In the genomic region with DNA sequence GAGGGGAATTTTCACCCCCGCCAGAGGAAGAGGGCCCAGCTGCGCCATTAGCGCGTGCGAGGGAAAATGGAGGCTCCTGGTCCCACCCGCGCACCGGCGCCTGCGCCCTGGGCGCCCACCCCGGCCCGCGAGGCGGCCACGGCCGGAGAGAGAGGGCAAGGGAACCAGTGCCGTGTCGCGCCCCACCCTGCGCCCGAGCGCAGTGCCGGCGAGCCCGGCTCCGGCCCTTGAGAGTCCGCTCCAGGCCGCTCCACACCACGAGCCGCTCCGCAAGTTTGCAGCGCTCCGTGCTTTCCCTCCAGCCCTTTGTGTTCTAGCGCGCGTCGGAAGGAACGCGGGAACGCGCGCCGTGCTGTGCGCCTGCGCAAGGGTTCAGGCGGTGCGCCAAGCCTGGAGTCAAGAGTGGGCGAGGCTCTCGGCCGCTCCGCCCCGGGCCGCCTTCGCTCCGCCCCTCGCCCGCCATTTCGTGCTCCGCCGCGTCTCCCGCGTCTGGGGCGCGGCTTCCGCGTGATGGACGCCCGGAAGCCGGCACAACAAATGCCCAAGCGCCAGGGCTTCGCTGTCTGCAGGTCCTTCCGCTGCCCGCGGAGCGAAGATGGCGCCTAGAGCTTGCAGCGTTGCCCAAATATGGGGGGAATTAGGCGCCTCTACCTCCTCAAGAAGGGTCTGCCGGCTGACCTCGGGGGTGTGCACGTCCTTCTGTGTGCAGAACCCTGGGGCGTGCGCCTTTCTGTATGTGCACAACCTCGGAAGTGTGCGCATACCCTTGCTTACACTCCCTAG, we compare ENCODE assay signal across 2 cellular contexts.
TF ChIP-seq lines count a peak whose summit lies in the region.

No MANE protein-coding gene starts in this region.

TF ChIP-seq in GM23338, 12 proteins besides CTCF, POLR2A, EP300 and RAD21 (continues in another document):
- TF ChIP-seq STAT1 (IDR thresholded peaks at IDR 0.05; ENCODE audit: unreplicated experiment) (no peak), ZNF114 (CRISPR knock-in tag; IDR thresholded peaks at IDR 0.05) (no peak), NANOG (IDR thresholded peaks at IDR 0.05; ENCODE audit: borderline replicate concordance) (no peak; the same call in 1 of the 2 replicates), EZH2phosphoT487 (IDR thresholded peaks at IDR 0.05; ENCODE audit: unreplicated experiment) (no peak), JUNB (IDR thresholded peaks at IDR 0.05; ENCODE audit: unreplicated experiment) (no peak), ZNF331 (CRISPR knock-in tag; IDR thresholded peaks at IDR 0.05; ENCODE audit: low read depth) (no peak), EZH2 (IDR thresholded peaks at IDR 0.05; ENCODE audit: low read depth, unreplicated experiment) (no peak), CREB1 (CRISPR knock-in tag; IDR thresholded peaks at IDR 0.05; ENCODE audit: low read depth) (peak; percentile 62; the same call in 1 of the 2 replicates), POLR2AphosphoS5 (IDR thresholded peaks at IDR 0.05; ENCODE audit: low read depth) (peak; percentile 43)
- TF ChIP-seq, protein P1, sequence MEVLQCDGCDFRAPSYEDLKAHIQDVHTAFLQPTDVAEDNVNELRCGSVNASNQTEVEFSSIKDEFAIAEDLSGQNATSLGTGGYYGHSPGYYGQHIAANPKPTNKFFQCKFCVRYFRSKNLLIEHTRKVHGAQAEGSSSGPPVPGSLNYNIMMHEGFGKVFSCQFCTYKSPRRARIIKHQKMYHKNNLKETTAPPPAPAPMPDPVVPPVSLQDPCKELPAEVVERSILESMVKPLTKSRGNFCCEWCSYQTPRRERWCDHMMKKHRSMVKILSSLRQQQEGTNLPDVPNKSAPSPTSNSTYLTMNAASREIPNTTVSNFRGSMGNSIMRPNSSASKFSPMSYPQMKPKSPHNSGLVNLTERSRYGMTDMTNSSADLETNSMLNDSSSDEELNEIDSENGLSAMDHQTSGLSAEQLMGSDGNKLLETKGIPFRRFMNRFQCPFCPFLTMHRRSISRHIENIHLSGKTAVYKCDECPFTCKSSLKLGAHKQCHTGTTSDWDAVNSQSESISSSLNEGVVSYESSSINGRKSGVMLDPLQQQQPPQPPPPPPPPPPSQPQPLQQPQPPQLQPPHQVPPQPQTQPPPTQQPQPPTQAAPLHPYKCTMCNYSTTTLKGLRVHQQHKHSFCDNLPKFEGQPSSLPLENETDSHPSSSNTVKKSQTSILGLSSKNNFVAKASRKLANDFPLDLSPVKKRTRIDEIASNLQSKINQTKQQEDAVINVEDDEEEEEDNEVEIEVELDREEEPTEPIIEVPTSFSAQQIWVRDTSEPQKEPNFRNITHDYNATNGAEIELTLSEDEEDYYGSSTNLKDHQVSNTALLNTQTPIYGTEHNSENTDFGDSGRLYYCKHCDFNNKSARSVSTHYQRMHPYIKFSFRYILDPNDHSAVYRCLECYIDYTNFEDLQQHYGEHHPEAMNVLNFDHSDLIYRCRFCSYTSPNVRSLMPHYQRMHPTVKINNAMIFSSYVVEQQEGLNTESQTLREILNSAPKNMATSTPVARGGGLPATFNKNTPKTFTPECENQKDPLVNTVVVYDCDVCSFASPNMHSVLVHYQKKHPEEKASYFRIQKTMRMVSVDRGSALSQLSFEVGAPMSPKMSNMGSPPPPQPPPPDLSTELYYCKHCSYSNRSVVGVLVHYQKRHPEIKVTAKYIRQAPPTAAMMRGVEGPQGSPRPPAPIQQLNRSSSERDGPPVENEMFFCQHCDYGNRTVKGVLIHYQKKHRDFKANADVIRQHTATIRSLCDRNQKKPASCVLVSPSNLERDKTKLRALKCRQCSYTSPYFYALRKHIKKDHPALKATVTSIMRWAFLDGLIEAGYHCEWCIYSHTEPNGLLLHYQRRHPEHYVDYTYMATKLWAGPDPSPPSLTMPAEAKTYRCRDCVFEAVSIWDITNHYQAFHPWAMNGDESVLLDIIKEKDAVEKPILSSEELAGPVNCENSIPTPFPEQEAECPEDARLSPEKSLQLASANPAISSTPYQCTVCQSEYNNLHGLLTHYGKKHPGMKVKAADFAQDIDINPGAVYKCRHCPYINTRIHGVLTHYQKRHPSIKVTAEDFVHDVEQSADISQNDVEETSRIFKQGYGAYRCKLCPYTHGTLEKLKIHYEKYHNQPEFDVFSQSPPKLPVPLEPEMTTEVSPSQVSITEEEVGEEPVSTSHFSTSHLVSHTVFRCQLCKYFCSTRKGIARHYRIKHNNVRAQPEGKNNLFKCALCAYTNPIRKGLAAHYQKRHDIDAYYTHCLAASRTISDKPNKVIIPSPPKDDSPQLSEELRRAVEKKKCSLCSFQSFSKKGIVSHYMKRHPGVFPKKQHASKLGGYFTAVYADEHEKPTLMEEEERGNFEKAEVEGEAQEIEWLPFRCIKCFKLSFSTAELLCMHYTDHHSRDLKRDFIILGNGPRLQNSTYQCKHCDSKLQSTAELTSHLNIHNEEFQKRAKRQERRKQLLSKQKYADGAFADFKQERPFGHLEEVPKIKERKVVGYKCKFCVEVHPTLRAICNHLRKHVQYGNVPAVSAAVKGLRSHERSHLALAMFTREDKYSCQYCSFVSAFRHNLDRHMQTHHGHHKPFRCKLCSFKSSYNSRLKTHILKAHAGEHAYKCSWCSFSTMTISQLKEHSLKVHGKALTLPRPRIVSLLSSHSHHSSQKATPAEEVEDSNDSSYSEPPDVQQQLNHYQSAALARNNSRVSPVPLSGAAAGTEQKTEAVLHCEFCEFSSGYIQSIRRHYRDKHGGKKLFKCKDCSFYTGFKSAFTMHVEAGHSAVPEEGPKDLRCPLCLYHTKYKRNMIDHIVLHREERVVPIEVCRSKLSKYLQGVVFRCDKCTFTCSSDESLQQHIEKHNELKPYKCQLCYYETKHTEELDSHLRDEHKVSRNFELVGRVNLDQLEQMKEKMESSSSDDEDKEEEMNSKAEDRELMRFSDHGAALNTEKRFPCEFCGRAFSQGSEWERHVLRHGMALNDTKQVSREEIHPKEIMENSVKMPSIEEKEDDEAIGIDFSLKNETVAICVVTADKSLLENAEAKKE (CRISPR knock-in tag; IDR thresholded peaks at IDR 0.05), result no peak
- TF ChIP-seq, protein P2, sequence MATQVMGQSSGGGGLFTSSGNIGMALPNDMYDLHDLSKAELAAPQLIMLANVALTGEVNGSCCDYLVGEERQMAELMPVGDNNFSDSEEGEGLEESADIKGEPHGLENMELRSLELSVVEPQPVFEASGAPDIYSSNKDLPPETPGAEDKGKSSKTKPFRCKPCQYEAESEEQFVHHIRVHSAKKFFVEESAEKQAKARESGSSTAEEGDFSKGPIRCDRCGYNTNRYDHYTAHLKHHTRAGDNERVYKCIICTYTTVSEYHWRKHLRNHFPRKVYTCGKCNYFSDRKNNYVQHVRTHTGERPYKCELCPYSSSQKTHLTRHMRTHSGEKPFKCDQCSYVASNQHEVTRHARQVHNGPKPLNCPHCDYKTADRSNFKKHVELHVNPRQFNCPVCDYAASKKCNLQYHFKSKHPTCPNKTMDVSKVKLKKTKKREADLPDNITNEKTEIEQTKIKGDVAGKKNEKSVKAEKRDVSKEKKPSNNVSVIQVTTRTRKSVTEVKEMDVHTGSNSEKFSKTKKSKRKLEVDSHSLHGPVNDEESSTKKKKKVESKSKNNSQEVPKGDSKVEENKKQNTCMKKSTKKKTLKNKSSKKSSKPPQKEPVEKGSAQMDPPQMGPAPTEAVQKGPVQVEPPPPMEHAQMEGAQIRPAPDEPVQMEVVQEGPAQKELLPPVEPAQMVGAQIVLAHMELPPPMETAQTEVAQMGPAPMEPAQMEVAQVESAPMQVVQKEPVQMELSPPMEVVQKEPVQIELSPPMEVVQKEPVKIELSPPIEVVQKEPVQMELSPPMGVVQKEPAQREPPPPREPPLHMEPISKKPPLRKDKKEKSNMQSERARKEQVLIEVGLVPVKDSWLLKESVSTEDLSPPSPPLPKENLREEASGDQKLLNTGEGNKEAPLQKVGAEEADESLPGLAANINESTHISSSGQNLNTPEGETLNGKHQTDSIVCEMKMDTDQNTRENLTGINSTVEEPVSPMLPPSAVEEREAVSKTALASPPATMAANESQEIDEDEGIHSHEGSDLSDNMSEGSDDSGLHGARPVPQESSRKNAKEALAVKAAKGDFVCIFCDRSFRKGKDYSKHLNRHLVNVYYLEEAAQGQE (IDR thresholded peaks at IDR 0.05; ENCODE audit: unreplicated experiment), result no peak

TF ChIP-seq in K562, 482 proteins besides CTCF, POLR2A, EP300 and RAD21 (continued from another document and continues in another):
- TF ChIP-seq MYC (IDR thresholded peaks at IDR 0.05; ENCODE audit: low read depth, low read length) (peak; percentile 64; the same call in 1 of the 2 replicates), MYC (CRISPR knock-in tag; IDR thresholded peaks at IDR 0.05; ENCODE audit: borderline replicate concordance, low read depth) (no peak), PPARD (CRISPR knock-in tag; IDR thresholded peaks at IDR 0.05) (no peak), RFX5 (IDR thresholded peaks at IDR 0.05; ENCODE audit: low read depth, low read length) (0 out of 2 replicates have a peak, but pooled peaks have one; percentile 39), TEAD4 (IDR thresholded peaks at IDR 0.05; ENCODE audit: low read length) (peak; percentile 90), TEAD4 (CRISPR knock-in tag; IDR thresholded peaks at IDR 0.05; ENCODE audit: borderline replicate concordance) (no peak), ZNF12 (CRISPR knock-in tag; IDR thresholded peaks at IDR 0.05) (no peak), CTBP1 (IDR thresholded peaks at IDR 0.05; ENCODE audit: borderline replicate concordance) (peak; percentile 82; the same call in 1 of the 2 replicates), ZC3H4 (CRISPR knock-in tag; IDR thresholded peaks at IDR 0.05; ENCODE audit: borderline replicate concordance) (no peak), SIX5 (IDR thresholded peaks at IDR 0.05; ENCODE audit: borderline replicate concordance in 1 of 2, insufficient read depth in 1 of 2, low read depth in 1 of 2, low read length in 2 of 2) (no peak), NFE2L1 (tag; IDR thresholded peaks at IDR 0.05; ENCODE audit: borderline replicate concordance, low read depth) (no peak), ZNF354B (CRISPR knock-in tag; IDR thresholded peaks at IDR 0.05) (no peak), KHSRP (IDR thresholded peaks at IDR 0.05) (no peak), ZKSCAN1 (IDR thresholded peaks at IDR 0.05; ENCODE audit: low read depth, low read length) (0 out of 2 replicates have a peak, but pooled peaks have one; percentile 39), RBM15 (IDR thresholded peaks at IDR 0.05; ENCODE audit: insufficient read depth, low read length) (no peak), ZNF785 (CRISPR knock-in tag; IDR thresholded peaks at IDR 0.05) (no peak), ZNF76 (CRISPR knock-in tag; IDR thresholded peaks at IDR 0.05; ENCODE audit: borderline replicate concordance) (no peak), ZFPM2 (CRISPR knock-in tag; IDR thresholded peaks at IDR 0.05) (no peak), ZNF316 (IDR thresholded peaks at IDR 0.05) (no peak), TAF7 (tag; IDR thresholded peaks at IDR 0.05) (no peak), KLF6 (CRISPR knock-in tag; IDR thresholded peaks at IDR 0.05; ENCODE audit: borderline replicate concordance) (no peak), POLR3G (IDR thresholded peaks at IDR 0.05; ENCODE audit: extremely low read depth, insufficient read length, insufficient replicate concordance) (no peak), FOS (IDR thresholded peaks at IDR 0.05; ENCODE audit: extremely low read depth, insufficient read length) (no peak)
- TF ChIP-seq, protein P3, sequence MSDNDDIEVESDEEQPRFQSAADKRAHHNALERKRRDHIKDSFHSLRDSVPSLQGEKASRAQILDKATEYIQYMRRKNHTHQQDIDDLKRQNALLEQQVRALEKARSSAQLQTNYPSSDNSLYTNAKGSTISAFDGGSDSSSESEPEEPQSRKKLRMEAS (CRISPR knock-in tag; IDR thresholded peaks at IDR 0.05), result peak; percentile 91
- TF ChIP-seq, protein P4, sequence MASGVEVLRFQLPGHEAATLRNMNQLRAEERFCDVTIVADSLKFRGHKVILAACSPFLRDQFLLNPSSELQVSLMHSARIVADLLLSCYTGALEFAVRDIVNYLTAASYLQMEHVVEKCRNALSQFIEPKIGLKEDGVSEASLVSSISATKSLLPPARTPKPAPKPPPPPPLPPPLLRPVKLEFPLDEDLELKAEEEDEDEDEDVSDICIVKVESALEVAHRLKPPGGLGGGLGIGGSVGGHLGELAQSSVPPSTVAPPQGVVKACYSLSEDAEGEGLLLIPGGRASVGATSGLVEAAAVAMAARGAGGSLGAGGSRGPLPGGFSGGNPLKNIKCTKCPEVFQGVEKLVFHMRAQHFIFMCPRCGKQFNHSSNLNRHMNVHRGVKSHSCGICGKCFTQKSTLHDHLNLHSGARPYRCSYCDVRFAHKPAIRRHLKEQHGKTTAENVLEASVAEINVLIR (CRISPR knock-in tag; IDR thresholded peaks at IDR 0.05), result no peak
- TF ChIP-seq, protein P5, sequence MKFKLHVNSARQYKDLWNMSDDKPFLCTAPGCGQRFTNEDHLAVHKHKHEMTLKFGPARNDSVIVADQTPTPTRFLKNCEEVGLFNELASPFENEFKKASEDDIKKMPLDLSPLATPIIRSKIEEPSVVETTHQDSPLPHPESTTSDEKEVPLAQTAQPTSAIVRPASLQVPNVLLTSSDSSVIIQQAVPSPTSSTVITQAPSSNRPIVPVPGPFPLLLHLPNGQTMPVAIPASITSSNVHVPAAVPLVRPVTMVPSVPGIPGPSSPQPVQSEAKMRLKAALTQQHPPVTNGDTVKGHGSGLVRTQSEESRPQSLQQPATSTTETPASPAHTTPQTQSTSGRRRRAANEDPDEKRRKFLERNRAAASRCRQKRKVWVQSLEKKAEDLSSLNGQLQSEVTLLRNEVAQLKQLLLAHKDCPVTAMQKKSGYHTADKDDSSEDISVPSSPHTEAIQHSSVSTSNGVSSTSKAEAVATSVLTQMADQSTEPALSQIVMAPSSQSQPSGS (CRISPR knock-in tag; IDR thresholded peaks at IDR 0.05), result no peak
- TF ChIP-seq, protein P6, sequence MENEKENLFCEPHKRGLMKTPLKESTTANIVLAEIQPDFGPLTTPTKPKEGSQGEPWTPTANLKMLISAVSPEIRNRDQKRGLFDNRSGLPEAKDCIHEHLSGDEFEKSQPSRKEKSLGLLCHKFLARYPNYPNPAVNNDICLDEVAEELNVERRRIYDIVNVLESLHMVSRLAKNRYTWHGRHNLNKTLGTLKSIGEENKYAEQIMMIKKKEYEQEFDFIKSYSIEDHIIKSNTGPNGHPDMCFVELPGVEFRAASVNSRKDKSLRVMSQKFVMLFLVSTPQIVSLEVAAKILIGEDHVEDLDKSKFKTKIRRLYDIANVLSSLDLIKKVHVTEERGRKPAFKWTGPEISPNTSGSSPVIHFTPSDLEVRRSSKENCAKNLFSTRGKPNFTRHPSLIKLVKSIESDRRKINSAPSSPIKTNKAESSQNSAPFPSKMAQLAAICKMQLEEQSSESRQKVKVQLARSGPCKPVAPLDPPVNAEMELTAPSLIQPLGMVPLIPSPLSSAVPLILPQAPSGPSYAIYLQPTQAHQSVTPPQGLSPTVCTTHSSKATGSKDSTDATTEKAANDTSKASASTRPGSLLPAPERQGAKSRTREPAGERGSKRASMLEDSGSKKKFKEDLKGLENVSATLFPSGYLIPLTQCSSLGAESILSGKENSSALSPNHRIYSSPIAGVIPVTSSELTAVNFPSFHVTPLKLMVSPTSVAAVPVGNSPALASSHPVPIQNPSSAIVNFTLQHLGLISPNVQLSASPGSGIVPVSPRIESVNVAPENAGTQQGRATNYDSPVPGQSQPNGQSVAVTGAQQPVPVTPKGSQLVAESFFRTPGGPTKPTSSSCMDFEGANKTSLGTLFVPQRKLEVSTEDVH (IDR thresholded peaks at IDR 0.05; ENCODE audit: low read depth, partially characterized antibody), result no peak
